ENCODE assay signal across 17 cellular contexts in genomic region chr9:18447131-18447530, GRCh38. TPM values are rescaled to one million over a fixed set of nuclear protein-coding genes. Genes with fewer than 3 reads are reported as not detected.
DNase-seq lines count a peak whose midpoint lies in the region; ATAC-seq and TF ChIP-seq lines count a peak whose summit lies in the region.
"Had no signal": no experiment of that assay in that cellular context is flagged by ENCODE, and none has a peak within 500 bp of the region (broad histone marks: within the 10 kb centered on the region; RNA-seq: fewer than 3 reads in every experiment).

No MANE protein-coding gene starts in this region.

- H3K9me3 ChIP-seq in IMR-90 (ENCODE audit: control insufficient read depth, insufficient read depth, low read length) = no peaks in the 10 kb centered on the region; the same call in 1 of the 2 replicates
- H3K9me3 ChIP-seq in esophagus muscularis mucosa = no peaks in the 10 kb centered on the region
- H3K9me3 ChIP-seq in muscle layer of duodenum (ENCODE audit: control insufficient read depth in 1 of 2, low read length in 2 of 2) = no peaks in the 10 kb centered on the region
- H3K9me3 ChIP-seq: lower lobe of right lung had no signal

- peak overlapping the region in 1 of 2 experiments; percentile 20; a peak in 1 of 4 replicates for H4K8ac ChIP-seq in IMR-90 (ENCODE audit: low read depth in 2 of 2, low read length in 2 of 2)

- peak; percentile 16; the same call in 1 of the 2 replicates for ATAC-seq in IMR-90 (ENCODE audit: low read depth)
- ATAC-seq: lower lobe of right lung; Panc1; stimulated activated naive CD8-positive, alpha-beta T cell treated with anti-CD3 and anti-CD28 coated beads, Interleukin-15, amount 100 ng/mL, for 72 hours had no signal

- no peaks in the 10 kb centered on the region for H3K79me1 ChIP-seq in IMR-90 (ENCODE audit: low read depth in 1 of 2, low read length in 2 of 2)

- no peak for TF ChIP-seq CTCF in IMR-90 (conservative IDR thresholded peaks at IDR 0.05; ENCODE audit: low read depth, low read length)
- no peak for TF ChIP-seq CTCF in esophagus muscularis mucosa (IDR thresholded peaks at IDR 0.05)

- CTCF ChIA-PET in IMR-90 (lab: Yijun Ruan, JAX) = interaction anchor here (0.6 to 1.0 kb wide), 3 partner anchors 9 to 567 kb away, joined by 3 to 6 read pairs (median 3); no protein-coding TSS in a partner anchor

- in situ Hi-C loops in IMR-90 (cut with MboI; ENCODE audit: low sequenced_read_pairs) = loop anchor here (10.0 to 25.0 kb wide), 2 partner anchors 192 to 635 kb away; no protein-coding TSS in a partner anchor

- H3K4me1 ChIP-seq in ACC112 (ENCODE audit: control insufficient read depth, insufficient read depth, low read length, unreplicated experiment) (peaks cover 34% of the 10 kb centered on the region), IMR-90 (ENCODE audit: control insufficient read depth, insufficient read depth, low read length) (peaks cover 7% of the 10 kb centered on the region), esophagus muscularis mucosa (peaks cover 21 to 54% (median 47%) of the 10 kb centered on the region in 4 donors), muscle layer of duodenum (ENCODE audit: control insufficient read depth in 1 of 2, insufficient read depth in 2 of 2, low read length in 2 of 2) (peaks cover 0 to 22% of the 10 kb centered on the region in 2 donors)
- H3K4me1 ChIP-seq: lower lobe of right lung had no signal

- H3K18ac ChIP-seq in IMR-90 (ENCODE audit: low read depth, low read length) = peak overlapping the region; percentile 73; the same call in 1 of the 2 replicates

- H4K5ac ChIP-seq in IMR-90 (ENCODE audit: low read depth, low read length) = 0 out of 2 replicates have a peak overlapping the region, but pooled peaks have one; percentile 20

- H4K91ac ChIP-seq in IMR-90 (ENCODE audit: insufficient read depth, low read depth, low read length) = no peak overlapping the region

- H2BK5ac ChIP-seq in IMR-90 (ENCODE audit: low read depth, low read length, poor library complexity, severe bottlenecking) = no peak overlapping the region

- 0 out of 2 replicates have a peak overlapping the region, but pooled peaks have one; percentile 57 for H3K4ac ChIP-seq in IMR-90 (ENCODE audit: low read depth, low read length)

- BruUV-seq in IMR-90 (replicated peaks; lab: Mats Ljungman, UMichigan) = no TSS peak

- no peaks in the 10 kb centered on the region for H4K20me1 ChIP-seq in IMR-90 (ENCODE audit: insufficient read depth, low read length)

- H3K4me3 ChIP-seq in ACC112 (ENCODE audit: low read depth, low read length) (peak overlapping the region; percentile 11), IMR-90 (ENCODE audit: insufficient read depth, low read depth, low read length) (no peak overlapping the region), esophagus muscularis mucosa (peak overlapping the region; percentile 15 to 43 (median 32)), muscle layer of duodenum (ENCODE audit: low read depth in 1 of 2, low read length in 2 of 2) (peak overlapping the region in 1 of 2 donors; percentile 31)
- H3K4me3 ChIP-seq: lower lobe of right lung, skin epidermis had no signal

- H2AFZ ChIP-seq in ACC112 (ENCODE audit: low read length, unreplicated experiment) (peak overlapping the region; percentile 70), IMR-90 (replicated peaks; ENCODE audit: low read length, poor library complexity) (peak overlapping the region; percentile 71)

- H2AK9ac ChIP-seq in IMR-90 (replicated peaks; ENCODE audit: low read depth, low read length, poor library complexity) = no peak overlapping the region

- no peaks in the 10 kb centered on the region for H3K79me2 ChIP-seq in ACC112 (ENCODE audit: control insufficient read depth, insufficient read depth, low read length, unreplicated experiment)

- H3K27ac ChIP-seq in ACC112 (ENCODE audit: low read depth, low read length) = no peak overlapping the region
- H3K27ac ChIP-seq in IMR-90 (ENCODE audit: insufficient read depth, low read length) = no peak overlapping the region
- H3K27ac ChIP-seq in esophagus muscularis mucosa (replicated peaks in 1 of 4) = peak overlapping the region; percentile 69 to 78 (median 74)
- H3K27ac ChIP-seq in muscle layer of duodenum (ENCODE audit: low read length) = peak overlapping the region; percentile 9
- H3K27ac ChIP-seq: epithelial cell of prostate, lower lobe of right lung had no signal

- no peak for TF ChIP-seq RAD21 in IMR-90 (IDR thresholded peaks at IDR 0.05; ENCODE audit: low read length)

- peak overlapping the region; percentile 82 for H3K4me2 ChIP-seq in IMR-90 (ENCODE audit: low read depth, low read length)

- no peak overlapping the region for H2BK20ac ChIP-seq in IMR-90 (ENCODE audit: low read depth, low read length)

- POLR2A ChIA-PET in IMR-90 (lab: Charles Lee; ENCODE audit: unreplicated experiment) = no interaction called here

- H2BK120ac ChIP-seq in IMR-90 (ENCODE audit: low read depth, low read length) = no peak overlapping the region

- TF ChIP-seq POLR2A in IMR-90 (IDR thresholded peaks at IDR 0.05; ENCODE audit: low read depth, low read length) (no peak), esophagus muscularis mucosa (IDR thresholded peaks at IDR 0.05; ENCODE audit: low read depth) (no peak)

- H3K23ac ChIP-seq in IMR-90 (ENCODE audit: low read depth, low read length) = no peak overlapping the region

- no peak overlapping the region for H3K9ac ChIP-seq in IMR-90 (ENCODE audit: low read depth, low read length)

- H3K27me3 ChIP-seq in ACC112 (ENCODE audit: insufficient read depth, low read length) (no peaks in the 10 kb centered on the region), IMR-90 (ENCODE audit: control insufficient read depth, insufficient read depth, low read length) (no peaks in the 10 kb centered on the region), esophagus muscularis mucosa (no peaks in the 10 kb centered on the region), muscle layer of duodenum (ENCODE audit: low read depth, low read length) (no peaks in the 10 kb centered on the region)

- no peak for TF ChIP-seq EP300 in esophagus muscularis mucosa (IDR thresholded peaks at IDR 0.05)

- no CpG with 5 or more reads among the region's 4 CpGs for WGBS in IMR-90 (ENCODE audit: extremely low coverage in 2 of 2, insufficient read length in 1 of 2), 2 experiments
- WGBS in esophagus muscularis mucosa = 30% methylated on average over 4 of the region's 4 CpGs

- no peaks in the 10 kb centered on the region for H3K9me1 ChIP-seq in IMR-90 (ENCODE audit: insufficient read depth, low read length)

- dilution Hi-C loops in IMR-90 (cut with HindIII; ENCODE audit: low sequenced_read_pairs, unreplicated experiment) = no loop called here

- no peaks in the 10 kb centered on the region for H3K36me3 ChIP-seq in ACC112 (ENCODE audit: insufficient read depth, low read length)
- H3K36me3 ChIP-seq in IMR-90 (ENCODE audit: control insufficient read depth, insufficient read depth, low read length) = no peaks in the 10 kb centered on the region
- no peaks in the 10 kb centered on the region for H3K36me3 ChIP-seq in esophagus muscularis mucosa
- H3K36me3 ChIP-seq in muscle layer of duodenum (ENCODE audit: control insufficient read depth in 1 of 2, insufficient read depth in 2 of 2, low read length in 2 of 2) = no peaks in the 10 kb centered on the region
- H3K36me3 ChIP-seq: lower lobe of right lung had no signal

- no peak overlapping the region for H2AK5ac ChIP-seq in IMR-90 (ENCODE audit: low read depth, low read length)

- intact Hi-C loops in IMR-90 (cut with micrococcal nuclease) (no loop called here), esophagus muscularis mucosa (cut with DNase I) (loop anchor here (10.0 kb wide), 1 partner anchor 228 kb away; no protein-coding TSS in a partner anchor)

- no peak overlapping the region for H3K14ac ChIP-seq in IMR-90 (replicated peaks; ENCODE audit: low read depth, low read length)

- DNase-seq in IMR-90 (no peak), esophagus muscularis mucosa (ENCODE audit: extremely low spot score) (no peak), NCI-H345 (lab: John Stamatoyannopoulos, UW) (no peak), AG08396 (ENCODE audit: low spot score) (no peak), NCI-H1417 treated with DMSO at 0.1 percent for 48 hours (lab: John Stamatoyannopoulos, UW) (no peak), SIG-M5 treated with dmso at 0.1 percent for 504 hours (lab: John Stamatoyannopoulos, UW; ENCODE audit: unreplicated experiment) (no peak)
- DNase-seq: activated B cell treated with CpG ODN at 0.5 μM for 24 hours; lower lobe of right lung; NCI-H146; NCI-H510A; stimulated activated naive CD8-positive, alpha-beta T cell treated with anti-CD3 and anti-CD28 coated beads, Interleukin-15, amount 100 ng/mL, for 72 hours had no signal

- H3K56ac ChIP-seq in IMR-90 (ENCODE audit: extremely low read depth, insufficient read depth, low read length) = no peak overlapping the region

- H2BK15ac ChIP-seq in IMR-90 (ENCODE audit: low read depth, low read length) = peak overlapping the region; percentile 34; the same call in 1 of the 3 replicates

TF ChIP-seq in IMR-90, 13 proteins besides CTCF, POLR2A, EP300 and RAD21:
- TF ChIP-seq ELK1 (IDR thresholded peaks at IDR 0.05; ENCODE audit: borderline replicate concordance, low read depth, low read length) = no peak
- no peak for TF ChIP-seq FOS (IDR thresholded peaks at IDR 0.05; ENCODE audit: low read depth, low read length)
- no peak for TF ChIP-seq SMC3 (IDR thresholded peaks at IDR 0.05; ENCODE audit: low read depth, low read length)
- 0 out of 2 replicates have a peak, but pooled peaks have one; percentile 16 for TF ChIP-seq CEBPB (IDR thresholded peaks at IDR 0.05; ENCODE audit: low read depth, low read length)
- TF ChIP-seq MAZ (IDR thresholded peaks at IDR 0.05; ENCODE audit: borderline replicate concordance, low read depth, low read length) = no peak

RNA-seq across cellular contexts. Expression of gene ADAMTSL1, which starts 26.8 kb away (rescaled TPM):
- total RNA-seq in IMR-90 (2012; rRNA removed) (49.2 and 62.2 TPM in 2 replicates), esophagus muscularis mucosa (100 to 1,000 TPM in 3 of 4 donors, 10 to 100 TPM in 1; 81.7 to 172 (median 145) TPM)
- 38.2 and 44.3 TPM in 2 replicates for polyA plus RNA-seq in IMR-90 (2012; rRNA removed)
- 21.1 and 26.2 TPM in 2 replicates for polyA plus RNA-seq in IMR-90 (2012; cell fraction: cytosol; rRNA removed)
- polyA plus RNA-seq in IMR-90 (2012; cell fraction: nucleus; rRNA removed; ENCODE audit: low replicate concordance) = 62.0 and 66.3 TPM in 2 replicates
- total RNA-seq: activated B cell treated with CpG ODN at 0.5 μM for 24 hours had no signal
- polyA plus RNA-seq: IgD-negative memory B cell had no signal

Comparison
In these comparisons a context has a peak if more than half of its experiments do, and no peak if none do; other contexts are left out.
1. H3K27ac ChIP-seq: peak in esophagus muscularis mucosa (4 of 4) and muscle layer of duodenum (single experiment); none in ACC112 (single experiment) and IMR-90 (single experiment).